ENCODE assay signal across 17 cellular contexts in genomic region chr2:43541165-43541564, GRCh38. TPM values are rescaled to one million over a fixed set of nuclear protein-coding genes. Genes with fewer than 3 reads are reported as not detected.
DNase-seq lines count a peak whose midpoint lies in the region; ATAC-seq, FAIRE-seq and TF ChIP-seq lines count a peak whose summit lies in the region.
"Had no signal": no experiment of that assay in that cellular context is flagged by ENCODE, and none has a peak within 500 bp of the region (broad histone marks: within the 10 kb centered on the region; RNA-seq: fewer than 3 reads in every experiment).

No MANE protein-coding gene starts in this region.

- H3K4me1 Mint-ChIP-seq in HFFc6 (ENCODE audit: low read depth), result peaks cover 36% of the 10 kb centered on the region
- peaks cover 10% of the 10 kb centered on the region for H3K4me1 Mint-ChIP-seq in chondrocyte (ENCODE audit: low read depth)

- H3K27ac ChIP-seq in A549 (peak overlapping the region; percentile 16 to 63; a peak in 2 of 6 replicates), neutrophil (peak overlapping the region; percentile 77)
- H3K27ac ChIP-seq: BLaER1 had no signal

- POLR2A ChIA-PET in A549 (lab: Yijun Ruan, JAX), result interaction anchor here (0.6 kb wide), 1 partner anchor 20 kb away, joined by 3 read pairs; no protein-coding TSS in a partner anchor

- no peak for FAIRE-seq in A549 (lab: Jason Lieb, UNC)
- FAIRE-seq: GM12891 had no signal

- intact Hi-C loops in left colon (cut with DNase I, micrococcal nuclease), result loop anchor here in 1 of 2 donors (5.0 kb wide), 1 partner anchor 714 kb away; no protein-coding TSS in a partner anchor

- H3K36me3 ChIP-seq in neutrophil, result no peaks in the 10 kb centered on the region
- H3K36me3 ChIP-seq: ovary had no signal

- H3K4me3 Mint-ChIP-seq in HFFc6 (no peak overlapping the region), chondrocyte (ENCODE audit: unreplicated experiment) (no peak overlapping the region)
- H3K4me3 Mint-ChIP-seq: activated naive CD4-positive, alpha-beta T cell treated with anti-CD3 and anti-CD28 coated beads, Interleukin-2, amount 10 ng/mL, durations not matched to agents 7 days and 5 days had no signal

- no peaks in the 10 kb centered on the region for H3K27me3 ChIP-seq in neutrophil
- H3K27me3 ChIP-seq: BLaER1, ovary had no signal

- H3K9me3 ChIP-seq in A549, result no peaks in the 10 kb centered on the region
- H3K9me3 ChIP-seq in neutrophil, result no peaks in the 10 kb centered on the region
- H3K9me3 ChIP-seq: BLaER1, ovary had no signal

- no peak overlapping the region for H3K4me2 ChIP-seq in A549
- H3K4me2 ChIP-seq: BLaER1 had no signal

- H3K4me1 ChIP-seq in A549 (peaks cover 29% of the 10 kb centered on the region), neutrophil (ENCODE audit: control insufficient read depth in 1 of 2, insufficient read depth in 1 of 2, low read depth in 1 of 2, low read length in 1 of 2) (peaks cover 51 to 55% of the 10 kb centered on the region in 2 experiments)

- H3K27ac Mint-ChIP-seq in HFFc6 (0 out of 2 replicates have a peak overlapping the region, but pooled peaks have one; percentile 43), chondrocyte (ENCODE audit: unreplicated experiment) (peak overlapping the region; percentile 12)
- H3K27ac Mint-ChIP-seq: activated naive CD4-positive, alpha-beta T cell treated with anti-CD3 and anti-CD28 coated beads, Interleukin-2, amount 10 ng/mL, durations not matched to agents 7 days and 5 days had no signal

- no peaks in the 10 kb centered on the region for H3K36me3 Mint-ChIP-seq in HFFc6 (ENCODE audit: low read depth)
- H3K36me3 Mint-ChIP-seq in chondrocyte (ENCODE audit: low read depth), result no peaks in the 10 kb centered on the region

- H3K27me3 Mint-ChIP-seq in HFFc6 (ENCODE audit: insufficient read depth), result no peaks in the 10 kb centered on the region; the same call in 1 of the 2 replicates
- H3K27me3 Mint-ChIP-seq in chondrocyte (ENCODE audit: low read depth), result no peaks in the 10 kb centered on the region
- H3K27me3 Mint-ChIP-seq: activated naive CD4-positive, alpha-beta T cell treated with anti-CD3 and anti-CD28 coated beads, Interleukin-2, amount 10 ng/mL, durations not matched to agents 7 days and 5 days had no signal

- H3K4me3 ChIP-seq in A549, result no peak overlapping the region
- no peak overlapping the region for H3K4me3 ChIP-seq in neutrophil (ENCODE audit: low read depth in 1 of 2, low read length in 1 of 2)
- H3K4me3 ChIP-seq: BLaER1, ovary had no signal

- DNase-seq in A549 (ENCODE audit: low read depth in 1 of 2, low spot score in 1 of 2) (no peak), HFFc6 (no peak), chondrocyte (ENCODE audit: low spot score) (no peak), left colon (no peak), OCI-M1 (lab: John Stamatoyannopoulos, UW) (no peak), C1 segment of cervical spinal cord (lab: John Stamatoyannopoulos, UW) (no peak), DMS53 (lab: John Stamatoyannopoulos, UW) (no peak)
- DNase-seq: activated CD8-positive, alpha-beta memory T cell treated with anti-CD3 and anti-CD28 coated beads for 24 hours; activated naive CD4-positive, alpha-beta T cell treated with anti-CD3 and anti-CD28 coated beads, Interleukin-2, amount 10 ng/mL, durations not matched to agents 7 days and 5 days; caudate nucleus; KG1; NCI-H524 treated with DMSO at 0.1 percent for 48 hours; ovary; T1000 had no signal

- no peak for TF ChIP-seq POLR2A in A549 (IDR thresholded peaks at IDR 0.05; ENCODE audit: low read length)

- 68% methylated on average over 6 of the region's 6 CpGs for WGBS in A549 (ENCODE audit: missing lambda C conversion rate)

- TF ChIP-seq RAD21 in A549 (conservative IDR thresholded peaks at IDR 0.05 in 1 of 2, IDR thresholded peaks at IDR 0.05 in 1 of 2), result no peak

- ATAC-seq in A549 (no peak), left colon (no peak)

- H3K9me3 Mint-ChIP-seq in HFFc6 (no peaks in the 10 kb centered on the region), chondrocyte (ENCODE audit: low read depth) (no peaks in the 10 kb centered on the region)
- H3K9me3 Mint-ChIP-seq: activated naive CD4-positive, alpha-beta T cell treated with anti-CD3 and anti-CD28 coated beads, Interleukin-2, amount 10 ng/mL, durations not matched to agents 7 days and 5 days had no signal

- TF ChIP-seq CTCF in A549 (IDR thresholded peaks at IDR 0.05) (no peak), HFFc6 (IDR thresholded peaks at IDR 0.05) (no peak), chondrocyte (IDR thresholded peaks at IDR 0.05) (no peak), neutrophil (IDR thresholded peaks at IDR 0.05) (no peak)

- TF ChIP-seq EP300 in A549 (IDR thresholded peaks at IDR 0.05), result no peak

- CTCF ChIA-PET in A549 (lab: Yijun Ruan, JAX), result interaction anchor here (0.6 to 5.2 kb wide), 29 partner anchors 11 to 731 kb away, joined by 3 to 46 read pairs (median 4); partner anchors contain the start of gene ZFP36L2

TF ChIP-seq in A549, 52 proteins besides CTCF, POLR2A, EP300 and RAD21:
- TF ChIP-seq MAX (IDR thresholded peaks at IDR 0.05) (no peak), NR3C1 (IDR thresholded peaks at IDR 0.05) (no peak)
TF ChIP-seq in A549: peak in this region for 0.

RNA-seq across cellular contexts. Expression of gene THADA, which starts 54.7 kb away (rescaled TPM):
- polyA plus RNA-seq in A549 (2011; rRNA removed) (37.9 and 51.8 TPM in 2 replicates), A549 (2017; fragmentation: RNase III; extraction: RNeasy Plus Mini Kit Qiagen cat#74134 plus additional on column Dnase treatment) (21.8 to 24.2 TPM (median 23.5 TPM) in 3 replicates)
- 21.4 and 24.3 TPM in 2 replicates for polyA plus RNA-seq in A549 (2012; cell fraction: cytosol; rRNA removed)
- 61.9 and 68.8 TPM in 2 replicates for polyA plus RNA-seq in A549 (2012; cell fraction: nucleus; rRNA removed)
- polyA minus RNA-seq in A549 (2011; rRNA and poly(A)+ RNA removed), result 137 and 166 TPM in 2 replicates
- total RNA-seq in HFFc6 (2021; fragmentation: NEBNext Ultra II Directional; extraction: Animal tissue kit (Norgen Biotek cat#: 25700)), result 10 to 100 TPM; 14.3 to 20.5 (median 17.3) TPM
- total RNA-seq in chondrocyte (23.6 to 68.0 TPM (median 28.4 TPM) in 3 replicates), left colon (10 to 100 TPM; 18.7 to 20.3 TPM)
